In genomic region chr3:66303556-66303955, GRCh38 we compare ENCODE assay signal across 9 cellular contexts.
DNase-seq lines count a peak whose midpoint lies in the region; ATAC-seq and TF ChIP-seq lines count a peak whose summit lies in the region.
"Had no signal": no experiment of that assay in that cellular context is flagged by ENCODE, and none has a peak within 500 bp of the region (broad histone marks: within the 10 kb centered on the region; RNA-seq: fewer than 3 reads in every experiment).

No MANE protein-coding gene starts in this region.

- no peaks in the 10 kb centered on the region for H3K9me3 ChIP-seq in vagina

- H3K9me3 Mint-ChIP-seq in T-helper 2 cell treated with Interferon-gamma antibody and Interleukin-4, amounts not matched to agents 5 μg/mL and 100 μg/mL, for 36 hours: no peaks in the 10 kb centered on the region
- H3K9me3 Mint-ChIP-seq in type B pancreatic cell: no peaks in the 10 kb centered on the region

- TF ChIP-seq POLR2A in vagina (IDR thresholded peaks at IDR 0.05): peak in 1 of 2 donors; percentile 9

- H3K36me3 Mint-ChIP-seq in T-helper 2 cell treated with Interferon-gamma antibody and Interleukin-4, amounts not matched to agents 5 μg/mL and 100 μg/mL, for 36 hours (ENCODE audit: low read depth): peaks cover 17% of the 10 kb centered on the region
- H3K36me3 Mint-ChIP-seq in type B pancreatic cell: peaks cover 4% of the 10 kb centered on the region

- H3K4me1 Mint-ChIP-seq in T-helper 2 cell treated with Interferon-gamma antibody and Interleukin-4, amounts not matched to agents 5 μg/mL and 100 μg/mL, for 36 hours (ENCODE audit: low read depth): peaks cover 57% of the 10 kb centered on the region
- peaks cover 27% of the 10 kb centered on the region for H3K4me1 Mint-ChIP-seq in type B pancreatic cell (ENCODE audit: unreplicated experiment)

- TF ChIP-seq CTCF in vagina (IDR thresholded peaks at IDR 0.05): no peak
- no peak for TF ChIP-seq CTCF in type B pancreatic cell (conservative IDR thresholded peaks at IDR 0.05)

- intact Hi-C loops in vagina (cut with DNase I): no loop called here

- no peaks in the 10 kb centered on the region for H3K4me1 ChIP-seq in vagina

- no peak overlapping the region for H3K4me3 ChIP-seq in vagina

- no peaks in the 10 kb centered on the region for H3K36me3 ChIP-seq in vagina

- DNase-seq in activated naive CD4-positive, alpha-beta T cell treated with Interleukin-2 at 50 U/mL for 16 hours: peak; percentile 65
- no peak for DNase-seq in activated naive CD4-positive, alpha-beta T cell treated with anti-CD3 and anti-CD28 coated beads, Interleukin-2, amount 50 U/mL, for 16 hours
- DNase-seq in T-helper 2 cell treated with Interferon-gamma antibody and Interleukin-4, amounts not matched to agents 5 μg/mL and 100 μg/mL, for 36 hours (ENCODE audit: low spot score): peak; percentile 22
- DNase-seq in glomerular visceral epithelial cell (ENCODE audit: extremely low spot score) (peak; percentile 9), vagina (ENCODE audit: extremely low spot score in 2 of 2) (no peak), type B pancreatic cell (ENCODE audit: extremely low spot score, unreplicated experiment) (no peak)

- ATAC-seq in HG03045 (IDR thresholded peaks at IDR 0.05; ENCODE audit: unreplicated experiment) (no peak), GM19328 (IDR thresholded peaks at IDR 0.05; ENCODE audit: unreplicated experiment) (no peak)
- ATAC-seq: HCT116 had no signal

- no peaks in the 10 kb centered on the region for H3K27me3 ChIP-seq in vagina

- peak overlapping the region; percentile 93 for H3K27ac Mint-ChIP-seq in T-helper 2 cell treated with Interferon-gamma antibody and Interleukin-4, amounts not matched to agents 5 μg/mL and 100 μg/mL, for 36 hours
- no peak overlapping the region for H3K27ac Mint-ChIP-seq in type B pancreatic cell

- H3K4me3 Mint-ChIP-seq in T-helper 2 cell treated with Interferon-gamma antibody and Interleukin-4, amounts not matched to agents 5 μg/mL and 100 μg/mL, for 36 hours: no peak overlapping the region
- H3K4me3 Mint-ChIP-seq in type B pancreatic cell: no peak overlapping the region

- H3K27me3 Mint-ChIP-seq in T-helper 2 cell treated with Interferon-gamma antibody and Interleukin-4, amounts not matched to agents 5 μg/mL and 100 μg/mL, for 36 hours (ENCODE audit: low read depth): no peaks in the 10 kb centered on the region
- peaks cover 14% of the 10 kb centered on the region for H3K27me3 Mint-ChIP-seq in type B pancreatic cell

- H3K27ac ChIP-seq in vagina: peak overlapping the region; percentile 3

Comparison
In these comparisons a context has a peak if more than half of its experiments do, and no peak if none do; other contexts are left out.
1. DNase-seq: peak in activated naive CD4-positive, alpha-beta T cell treated with Interleukin-2 at 50 U/mL for 16 hours (single experiment), T-helper 2 cell treated with Interferon-gamma antibody and Interleukin-4, amounts not matched to agents 5 μg/mL and 100 μg/mL, for 36 hours (single experiment) and glomerular visceral epithelial cell (single experiment); none in activated naive CD4-positive, alpha-beta T cell treated with anti-CD3 and anti-CD28 coated beads, Interleukin-2, amount 50 U/mL, for 16 hours (single experiment), vagina (0 of 2) and type B pancreatic cell (single experiment).